4 cellular contexts compared by ENCODE assay signal in the genomic region with DNA sequence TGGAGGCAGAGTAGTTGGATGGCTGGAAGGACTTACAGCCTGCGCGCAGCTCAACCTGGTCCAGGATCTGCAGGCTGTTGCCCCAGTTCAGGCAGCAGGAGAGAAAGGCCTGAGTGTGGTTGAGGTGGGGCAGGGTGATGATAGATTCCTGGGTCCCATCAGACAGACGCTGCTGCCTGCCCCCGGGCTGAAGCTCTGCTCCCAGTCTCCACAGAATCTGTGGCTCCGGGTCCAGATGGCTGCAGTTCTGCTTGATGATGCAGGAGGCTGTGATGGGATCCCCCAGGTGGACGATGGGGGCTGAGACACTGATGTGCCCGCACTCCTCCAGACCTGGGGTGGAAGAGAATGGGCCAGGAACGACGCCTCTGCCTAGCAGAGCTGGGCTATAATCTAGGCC.
TF ChIP-seq lines count a peak whose summit lies in the region.

No MANE protein-coding gene starts in this region.

TF ChIP-seq in SK-N-SH, 30 proteins besides CTCF, POLR2A, EP300 and RAD21:
- TF ChIP-seq FOXM1 (IDR thresholded peaks at IDR 0.05; ENCODE audit: low read depth), result no peak
- peak; percentile 47; the same call in 1 of the 2 replicates for TF ChIP-seq RCOR1 (IDR thresholded peaks at IDR 0.05; ENCODE audit: low read length)
- no peak for TF ChIP-seq NFIC (IDR thresholded peaks at IDR 0.05; ENCODE audit: borderline replicate concordance)
- no peak for TF ChIP-seq GABPA (IDR thresholded peaks at IDR 0.05; ENCODE audit: low read depth)
- no peak for TF ChIP-seq MXI1 (IDR thresholded peaks at IDR 0.05; ENCODE audit: low read depth, low read length)

TF ChIP-seq in SK-N-SH treated with all-trans-retinoic acid at 6 μM for 48 hours, 23 proteins besides CTCF, POLR2A, EP300 and RAD21:
- TF ChIP-seq ZFP30 (CRISPR knock-in tag; IDR thresholded peaks at IDR 0.05), result no peak
- TF ChIP-seq GLIS3 (CRISPR knock-in tag; IDR thresholded peaks at IDR 0.05), result no peak
- TF ChIP-seq BACH2 (CRISPR knock-in tag; IDR thresholded peaks at IDR 0.05; ENCODE audit: borderline replicate concordance), result no peak
- no peak for TF ChIP-seq ZC3H10 (CRISPR knock-in tag; IDR thresholded peaks at IDR 0.05)
- TF ChIP-seq ZNF565 (CRISPR knock-in tag; conservative IDR thresholded peaks at IDR 0.05; ENCODE audit: low read depth), result no peak
- no peak for TF ChIP-seq OSR1 (CRISPR knock-in tag; IDR thresholded peaks at IDR 0.05)
- no peak for TF ChIP-seq POU6F1 (CRISPR knock-in tag; IDR thresholded peaks at IDR 0.05; ENCODE audit: borderline replicate concordance, low read depth)
- no peak for TF ChIP-seq TOX (CRISPR knock-in tag; IDR thresholded peaks at IDR 0.05; ENCODE audit: borderline replicate concordance)
- TF ChIP-seq TCF4 (CRISPR knock-in tag; IDR thresholded peaks at IDR 0.05; ENCODE audit: borderline replicate concordance), result no peak
- TF ChIP-seq ESRRG (CRISPR knock-in tag; IDR thresholded peaks at IDR 0.05), result no peak
- no peak for TF ChIP-seq PATZ1 (CRISPR knock-in tag; IDR thresholded peaks at IDR 0.05; ENCODE audit: borderline replicate concordance)
- no peak for TF ChIP-seq SNAI2 (CRISPR knock-in tag; IDR thresholded peaks at IDR 0.05)
- TF ChIP-seq, protein P1, sequence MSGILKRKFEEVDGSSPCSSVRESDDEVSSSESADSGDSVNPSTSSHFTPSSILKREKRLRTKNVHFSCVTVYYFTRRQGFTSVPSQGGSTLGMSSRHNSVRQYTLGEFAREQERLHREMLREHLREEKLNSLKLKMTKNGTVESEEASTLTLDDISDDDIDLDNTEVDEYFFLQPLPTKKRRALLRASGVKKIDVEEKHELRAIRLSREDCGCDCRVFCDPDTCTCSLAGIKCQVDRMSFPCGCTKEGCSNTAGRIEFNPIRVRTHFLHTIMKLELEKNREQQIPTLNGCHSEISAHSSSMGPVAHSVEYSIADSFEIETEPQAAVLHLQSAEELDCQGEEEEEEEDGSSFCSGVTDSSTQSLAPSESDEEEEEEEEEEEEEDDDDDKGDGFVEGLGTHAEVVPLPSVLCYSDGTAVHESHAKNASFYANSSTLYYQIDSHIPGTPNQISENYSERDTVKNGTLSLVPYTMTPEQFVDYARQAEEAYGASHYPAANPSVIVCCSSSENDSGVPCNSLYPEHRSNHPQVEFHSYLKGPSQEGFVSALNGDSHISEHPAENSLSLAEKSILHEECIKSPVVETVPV (CRISPR knock-in tag; IDR thresholded peaks at IDR 0.05), result no peak
- TF ChIP-seq RARB (CRISPR knock-in tag; IDR thresholded peaks at IDR 0.05), result no peak
- TF ChIP-seq ARNTL (CRISPR knock-in tag; IDR thresholded peaks at IDR 0.05; ENCODE audit: borderline replicate concordance, low read depth), result no peak
- TF ChIP-seq PPARA (CRISPR knock-in tag; IDR thresholded peaks at IDR 0.05; ENCODE audit: borderline replicate concordance), result no peak
TF ChIP-seq in SK-N-SH treated with all-trans-retinoic acid at 6 μM for 48 hours: peak in this region for 0.

TF ChIP-seq in H1, 55 proteins besides CTCF, POLR2A, EP300 and RAD21 (continues in another document):
- TF ChIP-seq BACH1 (IDR thresholded peaks at IDR 0.05; ENCODE audit: low read length) (no peak), TCF12 (IDR thresholded peaks at IDR 0.05; ENCODE audit: low read depth, low read length) (no peak), BCL11A (IDR thresholded peaks at IDR 0.05; ENCODE audit: low read depth in 2 of 2, low read length in 2 of 2) (no peak), KDM4A (IDR thresholded peaks at IDR 0.05; ENCODE audit: low read depth, low read length, severe bottlenecking) (no peak), GABPA (IDR thresholded peaks at IDR 0.05; ENCODE audit: borderline replicate concordance, insufficient read depth, low read length) (no peak), TAF1 (IDR thresholded peaks at IDR 0.05; ENCODE audit: low read depth, low read length) (no peak), CEBPB (IDR thresholded peaks at IDR 0.05; ENCODE audit: low read depth, low read length) (no peak), TAF7 (optimal IDR thresholded peaks at IDR 0.05; ENCODE audit: borderline replicate concordance, low read depth, low read length) (no peak), KDM1A (IDR thresholded peaks at IDR 0.05; ENCODE audit: borderline replicate concordance, low read length) (no peak), EGR1 (IDR thresholded peaks at IDR 0.05; ENCODE audit: borderline replicate concordance, low read depth, low read length) (no peak), RBBP5 (IDR thresholded peaks at IDR 0.05; ENCODE audit: borderline replicate concordance, low read depth, low read length) (no peak), SP4 (IDR thresholded peaks at IDR 0.05; ENCODE audit: low read length) (no peak)

TF ChIP-seq in neural cell, 6 proteins besides CTCF, POLR2A, EP300 and RAD21:
- TF ChIP-seq SMC3 (conservative IDR thresholded peaks at IDR 0.05; ENCODE audit: poor library complexity) (no peak), MXI1 (conservative IDR thresholded peaks at IDR 0.05; ENCODE audit: poor library complexity, severe bottlenecking) (no peak), TAF1 (IDR thresholded peaks at IDR 0.05; ENCODE audit: low read depth) (no peak), EZH2 (IDR thresholded peaks at IDR 0.05; ENCODE audit: borderline replicate concordance, insufficient read depth, low read length, poor library complexity, severe bottlenecking) (no peak), POLR2AphosphoS5 (IDR thresholded peaks at IDR 0.05) (no peak)
- TF ChIP-seq, protein P2, sequence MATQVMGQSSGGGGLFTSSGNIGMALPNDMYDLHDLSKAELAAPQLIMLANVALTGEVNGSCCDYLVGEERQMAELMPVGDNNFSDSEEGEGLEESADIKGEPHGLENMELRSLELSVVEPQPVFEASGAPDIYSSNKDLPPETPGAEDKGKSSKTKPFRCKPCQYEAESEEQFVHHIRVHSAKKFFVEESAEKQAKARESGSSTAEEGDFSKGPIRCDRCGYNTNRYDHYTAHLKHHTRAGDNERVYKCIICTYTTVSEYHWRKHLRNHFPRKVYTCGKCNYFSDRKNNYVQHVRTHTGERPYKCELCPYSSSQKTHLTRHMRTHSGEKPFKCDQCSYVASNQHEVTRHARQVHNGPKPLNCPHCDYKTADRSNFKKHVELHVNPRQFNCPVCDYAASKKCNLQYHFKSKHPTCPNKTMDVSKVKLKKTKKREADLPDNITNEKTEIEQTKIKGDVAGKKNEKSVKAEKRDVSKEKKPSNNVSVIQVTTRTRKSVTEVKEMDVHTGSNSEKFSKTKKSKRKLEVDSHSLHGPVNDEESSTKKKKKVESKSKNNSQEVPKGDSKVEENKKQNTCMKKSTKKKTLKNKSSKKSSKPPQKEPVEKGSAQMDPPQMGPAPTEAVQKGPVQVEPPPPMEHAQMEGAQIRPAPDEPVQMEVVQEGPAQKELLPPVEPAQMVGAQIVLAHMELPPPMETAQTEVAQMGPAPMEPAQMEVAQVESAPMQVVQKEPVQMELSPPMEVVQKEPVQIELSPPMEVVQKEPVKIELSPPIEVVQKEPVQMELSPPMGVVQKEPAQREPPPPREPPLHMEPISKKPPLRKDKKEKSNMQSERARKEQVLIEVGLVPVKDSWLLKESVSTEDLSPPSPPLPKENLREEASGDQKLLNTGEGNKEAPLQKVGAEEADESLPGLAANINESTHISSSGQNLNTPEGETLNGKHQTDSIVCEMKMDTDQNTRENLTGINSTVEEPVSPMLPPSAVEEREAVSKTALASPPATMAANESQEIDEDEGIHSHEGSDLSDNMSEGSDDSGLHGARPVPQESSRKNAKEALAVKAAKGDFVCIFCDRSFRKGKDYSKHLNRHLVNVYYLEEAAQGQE (IDR thresholded peaks at IDR 0.05; ENCODE audit: borderline replicate concordance), result no peak
